Comparison of ENCODE assay signal across 19 cellular contexts in the genomic region with DNA sequence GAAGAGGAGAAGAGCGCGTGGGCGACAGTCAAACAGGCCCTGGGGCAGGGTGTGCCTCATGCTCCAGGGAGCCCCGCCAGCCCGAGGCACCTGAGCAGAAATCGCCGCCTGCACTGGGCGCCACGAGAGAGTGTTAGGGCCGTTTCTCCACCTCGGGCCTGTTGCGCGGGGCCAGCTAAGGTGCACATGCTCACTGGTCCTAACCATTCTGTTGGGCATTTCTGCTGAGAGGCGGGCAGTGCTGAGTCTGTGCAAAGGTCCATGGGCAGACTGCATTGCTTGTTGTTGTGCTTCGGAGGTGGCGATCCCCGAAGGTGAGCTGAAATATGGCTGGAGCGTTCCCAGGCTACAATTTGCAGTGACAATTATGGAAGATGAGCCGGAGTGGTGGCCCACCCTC.
"Had no signal": no experiment of that assay in that cellular context is flagged by ENCODE, and none has a peak within 500 bp of the region (broad histone marks: within the 10 kb centered on the region; RNA-seq: fewer than 3 reads in every experiment).

No MANE protein-coding gene starts in this region.

- DNase-seq: cerebellar nuclear complex; effector CD8-positive, alpha-beta T cell; endodermal cell; foreskin fibroblast; gastrocnemius medialis; mammary epithelial cell; mesendoderm; midbrain; naive thymus-derived CD8-positive, alpha-beta T cell; nephron progenitor cell; stimulated activated CD4-positive, alpha-beta T cell treated with anti-CD3 and anti-CD28 coated beads, Interleukin-12 subunit alpha, Interleukin-12 subunit beta, amount 100 ng/mL, for 4 hours; stimulated activated CD4-positive, alpha-beta T cell treated with anti-CD3 and anti-CD28 coated beads, Interleukin-2, amount 100 ng/mL, for 24 hours; stimulated activated CD4-positive, alpha-beta T cell treated with anti-CD3 and anti-CD28 coated beads, Interleukin-4, amount 100 ng/mL, for 24 hours had no signal

- H3K4me1 ChIP-seq: gastrocnemius medialis, parathyroid adenoma, tibial nerve, upper lobe of left lung had no signal

- H3K4me2 ChIP-seq: smooth muscle cell had no signal

- H3K4me3 ChIP-seq: gastrocnemius medialis, smooth muscle cell, thoracic aorta, tibial nerve, upper lobe of left lung had no signal

- H3K9ac ChIP-seq: parathyroid adenoma had no signal

- H3K27me3 ChIP-seq: gastrocnemius medialis, tibial nerve, upper lobe of left lung had no signal

- H3K9me3 ChIP-seq: gastrocnemius medialis, thoracic aorta had no signal

- H3K36me3 ChIP-seq: gastrocnemius medialis, thoracic aorta, tibial nerve, upper lobe of left lung had no signal

- H2AFZ ChIP-seq: parathyroid adenoma had no signal

- H3K27ac ChIP-seq: epithelial cell of prostate, gastrocnemius medialis, parathyroid adenoma, thoracic aorta, tibial nerve, upper lobe of left lung had no signal
